Comparison of ENCODE assay signal across 11 cellular contexts in genomic region chr22:30298005-30298701, GRCh38. TPM values are rescaled to one million over a fixed set of nuclear protein-coding genes. Genes with fewer than 3 reads are reported as not detected.
DNase-seq lines count a peak whose midpoint lies in the region; ATAC-seq and TF ChIP-seq lines count a peak whose summit lies in the region.
"Had no signal": no experiment of that assay in that cellular context is flagged by ENCODE, and none has a peak within 500 bp of the region (broad histone marks: within the 10 kb centered on the region; RNA-seq: fewer than 3 reads in every experiment).

No MANE protein-coding gene starts in this region.

- H3K27ac Mint-ChIP-seq in naive thymus-derived CD8-positive, alpha-beta T cell, result peak overlapping the region; percentile 92 to 100 (median 97)

- CTCF ChIA-PET in HCT116 (lab: Charles Lee), result interaction anchor here (0.8 kb wide), 1 partner anchor 10 kb away, joined by 5 read pairs; no protein-coding TSS in a partner anchor

- no peak for TF ChIP-seq CTCF in HCT116 (IDR thresholded peaks at IDR 0.05 in 2 of 3, conservative IDR thresholded peaks at IDR 0.05 in 1 of 3; ENCODE audit: borderline replicate concordance in 1 of 3, insufficient read depth in 1 of 3, low read depth in 2 of 3, low read length in 2 of 3)
- TF ChIP-seq CTCF in ascending aorta (IDR thresholded peaks at IDR 0.05), result no peak
- no peak for TF ChIP-seq CTCF in GM10266 (IDR thresholded peaks at IDR 0.05; ENCODE audit: control insufficient read depth, insufficient read depth, low read depth, missing control alignments)

- intact Hi-C loops in HCT116 (cut with micrococcal nuclease) (no loop called here), ascending aorta (cut with DNase I) (no loop called here)

- no peaks in the 10 kb centered on the region for H3K79me2 ChIP-seq in HCT116 (ENCODE audit: insufficient read depth, low read length)

- H3K27me3 Mint-ChIP-seq in naive thymus-derived CD8-positive, alpha-beta T cell, result no peaks in the 10 kb centered on the region

- ATAC-seq in HCT116 (peak; percentile 37; the same call in 1 of the 2 replicates), GM21825 (IDR thresholded peaks at IDR 0.05; ENCODE audit: unreplicated experiment) (no peak)
- ATAC-seq in naive thymus-derived CD8-positive, alpha-beta T cell, result no peak

- DNase-seq in HCT116 (ENCODE audit: low read depth, low spot score) (no peak), ascending aorta (ENCODE audit: low spot score in 2 of 2) (no peak), iPS-NIHi7 (ENCODE audit: extremely low spot score) (no peak), GM10266 (ENCODE audit: extremely low spot score) (no peak), KG1 (lab: John Stamatoyannopoulos, UW) (no peak)
- DNase-seq in naive thymus-derived CD8-positive, alpha-beta T cell, result no peak
- DNase-seq: glutamatergic neuron, NCI-H446 had no signal

- no peak for TF ChIP-seq RAD21 in HCT116 (IDR thresholded peaks at IDR 0.05; ENCODE audit: low read depth)

- peaks cover 0 to 26% (median 0%) of the 10 kb centered on the region in 11 experiments; a peak in 7 of 22 replicates for H4K20me1 ChIP-seq in BLaER1 treated with 17β-estradiol and CSF1 and Interleukin-3, amounts not matched to agents 10 nM and 100 nM
- H4K20me1 ChIP-seq in HCT116 (ENCODE audit: insufficient read depth), result no peaks in the 10 kb centered on the region

- RAD21 ChIA-PET in HCT116 (lab: Charles Lee; ENCODE audit: low non-redundant PET in 1 of 2, low total read pairs in 2 of 2, uncharacterized antibody in 2 of 2, unreplicated experiment in 2 of 2), result no interaction called here

- H3K36me3 ChIP-seq in BLaER1 treated with 17β-estradiol and CSF1 and Interleukin-3, amounts not matched to agents 10 nM and 100 nM, result peaks cover 13 to 82% (median 53%) of the 10 kb centered on the region in 11 experiments; a peak in 21 of 22 replicates
- peaks cover 0 to 2% of the 10 kb centered on the region in 2 experiments; a peak in 2 of 4 replicates for H3K36me3 ChIP-seq in HCT116 (ENCODE audit: control insufficient read depth in 1 of 2, insufficient read depth in 2 of 2, low read length in 2 of 2)
- peaks cover 91 to 93% of the 10 kb centered on the region in 2 donors for H3K36me3 ChIP-seq in ascending aorta

- BruUV-seq in HCT116 (replicated peaks; lab: Mats Ljungman, UMichigan), result no TSS peak

- no peaks in the 10 kb centered on the region for H3K9me3 Mint-ChIP-seq in naive thymus-derived CD8-positive, alpha-beta T cell

- no peaks in the 10 kb centered on the region for H3K9me2 ChIP-seq in HCT116 (ENCODE audit: insufficient read depth)

- POLR2A ChIA-PET in HCT116 (lab: Charles Lee), result no interaction called here
- POLR2A ChIA-PET in naive thymus-derived CD8-positive, alpha-beta T cell (lab: Charles Lee), result interaction anchor here (1.0 to 14.6 kb wide), 9 partner anchors 5 to 126 kb away, joined by 3 to 416 read pairs (median 6); partner anchors contain the start of genes CASTOR1, CCDC157, RNF215 and SF3A1

- H3K27me3 ChIP-seq in BLaER1 treated with 17β-estradiol and CSF1 and Interleukin-3, amounts not matched to agents 10 nM and 100 nM, result no peaks in the 10 kb centered on the region
- H3K27me3 ChIP-seq in HCT116 (ENCODE audit: insufficient read depth, low read length), result no peaks in the 10 kb centered on the region
- no peaks in the 10 kb centered on the region for H3K27me3 ChIP-seq in ascending aorta

- TF ChIP-seq POLR2A in HCT116 (IDR thresholded peaks at IDR 0.05; ENCODE audit: borderline replicate concordance, extremely low read depth, insufficient read depth, insufficient read length), result no peak

- peaks cover 0 to 70% (median 29%) of the 10 kb centered on the region in 3 donors for H3K36me3 Mint-ChIP-seq in naive thymus-derived CD8-positive, alpha-beta T cell

- H3K4me2 ChIP-seq in BLaER1 treated with 17β-estradiol and CSF1 and Interleukin-3, amounts not matched to agents 10 nM and 100 nM, result peak overlapping the region; percentile 5 to 86 (median 63); a peak in 20 of 22 replicates
- 0 out of 2 replicates have a peak overlapping the region, but pooled peaks have one; percentile 9 for H3K4me2 ChIP-seq in HCT116 (ENCODE audit: low read length)

- H3K9me3 ChIP-seq in BLaER1 treated with 17β-estradiol and CSF1 and Interleukin-3, amounts not matched to agents 10 nM and 100 nM (replicated peaks in 1 of 11), result no peaks in the 10 kb centered on the region
- H3K9me3 ChIP-seq in HCT116 (ENCODE audit: control insufficient read depth in 1 of 2, insufficient read depth in 1 of 2, low read depth in 1 of 2, low read length in 2 of 2) (no peaks in the 10 kb centered on the region), ascending aorta (no peaks in the 10 kb centered on the region)

- H3K27ac ChIP-seq in BLaER1 treated with 17β-estradiol and CSF1 and Interleukin-3, amounts not matched to agents 10 nM and 100 nM, result peak overlapping the region in 4 of 11 experiments; percentile 22 to 46 (median 33); a peak in 3 of 22 replicates
- H3K27ac ChIP-seq in HCT116 (ENCODE audit: low read depth, low read length) (peak overlapping the region; percentile 34; the same call in 1 of the 2 replicates), ascending aorta (peak overlapping the region; percentile 5 to 9)

- H3K4me1 ChIP-seq in BLaER1 treated with 17β-estradiol and CSF1 and Interleukin-3, amounts not matched to agents 10 nM and 100 nM, result peaks cover 44 to 95% (median 90%) of the 10 kb centered on the region in 10 experiments
- H3K4me1 ChIP-seq in HCT116 (ENCODE audit: control insufficient read depth in 1 of 2, insufficient read depth in 2 of 2, low read length in 2 of 2), result peaks cover 32 to 37% of the 10 kb centered on the region in 2 experiments
- H3K4me1 ChIP-seq in ascending aorta, result peaks cover 15 to 24% of the 10 kb centered on the region in 2 donors

- peaks cover 53 to 99% (median 80%) of the 10 kb centered on the region in 4 donors for H3K4me1 Mint-ChIP-seq in naive thymus-derived CD8-positive, alpha-beta T cell

- H3K4me3 ChIP-seq in BLaER1 treated with 17β-estradiol and CSF1 and Interleukin-3, amounts not matched to agents 10 nM and 100 nM, result no peak overlapping the region
- H3K4me3 ChIP-seq in HCT116 (replicated peaks in 1 of 2; ENCODE audit: low read depth in 1 of 2, low read length in 2 of 2) (no peak overlapping the region), ascending aorta (no peak overlapping the region)

- H2AFZ ChIP-seq in HCT116 (ENCODE audit: low read depth, low read length, poor library complexity, severe bottlenecking), result no peak overlapping the region

- H3K9ac ChIP-seq in BLaER1 treated with 17β-estradiol and CSF1 and Interleukin-3, amounts not matched to agents 10 nM and 100 nM, result peak overlapping the region in 8 of 11 experiments; percentile 10 to 59 (median 37); a peak in 13 of 22 replicates
- H3K9ac ChIP-seq in HCT116 (ENCODE audit: low read length), result no peak overlapping the region

- peak overlapping the region in 9 of 10 donors; percentile 3 to 82 (median 74) for H3K4me3 Mint-ChIP-seq in naive thymus-derived CD8-positive, alpha-beta T cell

TF ChIP-seq in HCT116, 20 proteins besides CTCF, POLR2A, EP300 and RAD21 (continues in another document):
- no peak for TF ChIP-seq SRF (IDR thresholded peaks at IDR 0.05; ENCODE audit: low read depth)
- no peak for TF ChIP-seq ZFX (IDR thresholded peaks at IDR 0.05)
- no peak for TF ChIP-seq CBX3 (IDR thresholded peaks at IDR 0.05; ENCODE audit: low read depth)
- TF ChIP-seq, protein P1, sequence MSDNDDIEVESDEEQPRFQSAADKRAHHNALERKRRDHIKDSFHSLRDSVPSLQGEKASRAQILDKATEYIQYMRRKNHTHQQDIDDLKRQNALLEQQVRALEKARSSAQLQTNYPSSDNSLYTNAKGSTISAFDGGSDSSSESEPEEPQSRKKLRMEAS (IDR thresholded peaks at IDR 0.05), result peak; percentile 57; the same call in 1 of the 2 replicates

RNA-seq across cellular contexts. Expression of gene CASTOR1, which starts 8.8 kb away (rescaled TPM):
- total RNA-seq in HCT116 (2021; ENCODE audit: unreplicated experiment) (6.5 TPM), ascending aorta (55.9 TPM)
- 5.2 and 5.6 TPM in 2 replicates for polyA plus RNA-seq in HCT116 (2012)
- 10 to 100 TPM; 18.0 to 20.4 TPM for total RNA-seq in naive thymus-derived CD8-positive, alpha-beta T cell
- 10 to 100 TPM; 16.9 to 33.5 (median 20.8) TPM for polyA plus RNA-seq in naive thymus-derived CD8-positive, alpha-beta T cell

RNA-seq across cellular contexts. Expression of gene TBC1D10A, which starts 28.6 kb away (rescaled TPM):
- total RNA-seq in HCT116 (2021; ENCODE audit: unreplicated experiment), result 18.6 TPM
- 20.1 and 20.7 TPM in 2 replicates for polyA plus RNA-seq in HCT116 (2012)
- total RNA-seq in ascending aorta, result 107 TPM
- total RNA-seq in naive thymus-derived CD8-positive, alpha-beta T cell, result 10 to 100 TPM; 66.7 to 67.7 TPM
- polyA plus RNA-seq in naive thymus-derived CD8-positive, alpha-beta T cell, result 10 to 100 TPM; 56.7 to 83.4 (median 62.0) TPM

RNA-seq across cellular contexts. Expression of gene OSM, which starts 31.5 kb away (rescaled TPM):
- total RNA-seq in HCT116 (2021; ENCODE audit: unreplicated experiment), result not detected
- 0.04 and 0.05 TPM in 2 replicates for polyA plus RNA-seq in HCT116 (2012)
- not detected for total RNA-seq in ascending aorta
- total RNA-seq in naive thymus-derived CD8-positive, alpha-beta T cell, result 1 to 10 TPM in 1 of 2 experiments, under 1 TPM in 1; 0.81 to 1.1 TPM
- polyA plus RNA-seq in naive thymus-derived CD8-positive, alpha-beta T cell, result 10 to 100 TPM in 1 of 3 donors, 1 to 10 TPM in 2; 4.4 to 11.6 (median 4.4) TPM
- total RNA-seq: chondrocyte had no signal

RNA-seq across cellular contexts. Expression of gene LIF, which starts 51.6 kb away (rescaled TPM):
- total RNA-seq in HCT116 (2021; ENCODE audit: unreplicated experiment) (75.4 TPM), ascending aorta (not detected)
- polyA plus RNA-seq in HCT116 (2012), result 105 and 129 TPM in 2 replicates
- not detected for total RNA-seq in naive thymus-derived CD8-positive, alpha-beta T cell
- polyA plus RNA-seq in naive thymus-derived CD8-positive, alpha-beta T cell, result not detected

RNA-seq across cellular contexts. Expression of gene SF3A1, which starts 58.5 kb away (rescaled TPM):
- total RNA-seq in HCT116 (2021; ENCODE audit: unreplicated experiment), result 230 TPM
- 130 and 179 TPM in 2 replicates for polyA plus RNA-seq in HCT116 (2012)
- 92.9 TPM for total RNA-seq in ascending aorta
- 100 to 1,000 TPM; 313 to 314 TPM for total RNA-seq in naive thymus-derived CD8-positive, alpha-beta T cell
- 100 to 1,000 TPM in 1 of 3 donors, 10 to 100 TPM in 2; 66.5 to 119 (median 99.8) TPM for polyA plus RNA-seq in naive thymus-derived CD8-positive, alpha-beta T cell
